Comparison of ENCODE assay signal across 1 cellular context in genomic region chr5:75335952-75336624, GRCh38.
TF ChIP-seq lines count a peak whose summit lies in the region.

No MANE protein-coding gene starts in this region.

TF ChIP-seq in K562, 482 proteins besides CTCF, POLR2A, EP300 and RAD21 (continued from another document and continues in another):
- TF ChIP-seq MITF (IDR thresholded peaks at IDR 0.05) (no peak), SMARCC2 (IDR thresholded peaks at IDR 0.05; ENCODE audit: low read depth) (no peak), CHD1 (IDR thresholded peaks at IDR 0.05; ENCODE audit: low read length) (peak; percentile 80), ZNF224 (CRISPR knock-in tag; IDR thresholded peaks at IDR 0.05) (no peak), ZNF609 (CRISPR knock-in tag; IDR thresholded peaks at IDR 0.05; ENCODE audit: borderline replicate concordance) (no peak), SIN3A (IDR thresholded peaks at IDR 0.05; ENCODE audit: borderline replicate concordance in 2 of 2, control insufficient read depth in 1 of 2, low read depth in 2 of 2, low read length in 2 of 2) (0 out of 4 replicates have a peak, but pooled peaks of 1 of the 2 experiments have one; percentile 9), PRDM10 (IDR thresholded peaks at IDR 0.05; ENCODE audit: partially characterized antibody) (no peak), KAT7 (CRISPR knock-in tag; IDR thresholded peaks at IDR 0.05; ENCODE audit: borderline replicate concordance) (no peak), MXD1 (CRISPR knock-in tag; IDR thresholded peaks at IDR 0.05; ENCODE audit: borderline replicate concordance, poor library complexity, severe bottlenecking) (no peak), ARID1B (IDR thresholded peaks at IDR 0.05) (no peak), ETV5 (CRISPR knock-in tag; IDR thresholded peaks at IDR 0.05; ENCODE audit: low read depth) (0 out of 2 replicates have a peak, but pooled peaks have one; percentile 21), ATF6 (CRISPR knock-in tag; IDR thresholded peaks at IDR 0.05) (no peak), RB1 (IDR thresholded peaks at IDR 0.05; ENCODE audit: low read depth) (no peak), TSC22D4 (tag; IDR thresholded peaks at IDR 0.05) (no peak), DMBX1 (CRISPR knock-in tag; IDR thresholded peaks at IDR 0.05; ENCODE audit: borderline replicate concordance) (0 out of 2 replicates have a peak, but pooled peaks have one; percentile 22), ZNF24 (IDR thresholded peaks at IDR 0.05) (no peak), CLOCK (CRISPR knock-in tag; IDR thresholded peaks at IDR 0.05; ENCODE audit: borderline replicate concordance) (no peak), GATA2 (CRISPR knock-in tag; IDR thresholded peaks at IDR 0.05) (no peak), ZNF507 (tag; conservative IDR thresholded peaks at IDR 0.05) (no peak), REST (CRISPR knock-in tag; IDR thresholded peaks at IDR 0.05; ENCODE audit: low read depth) (no peak), ZNF232 (CRISPR knock-in tag; IDR thresholded peaks at IDR 0.05) (no peak), FOXK2 (conservative IDR thresholded peaks at IDR 0.05 in 1 of 2, IDR thresholded peaks at IDR 0.05 in 1 of 2; ENCODE audit: low read depth in 2 of 2) (peak in 1 of 2 experiments; percentile 40; a peak in 1 of 4 replicates), CREB3L1 (IDR thresholded peaks at IDR 0.05; ENCODE audit: borderline replicate concordance, low read depth) (0 out of 2 replicates have a peak, but pooled peaks have one; percentile 4), SAFB2 (IDR thresholded peaks at IDR 0.05; ENCODE audit: borderline replicate concordance, low read depth, low read length, severe bottlenecking) (no peak), U2AF1 (optimal IDR thresholded peaks at IDR 0.05; ENCODE audit: low read depth, low read length) (no peak), EHMT2 (IDR thresholded peaks at IDR 0.05) (0 out of 2 replicates have a peak, but pooled peaks have one; percentile 29), JUND (IDR thresholded peaks at IDR 0.05; ENCODE audit: borderline replicate concordance, low read depth, low read length) (no peak), JUND (tag; IDR thresholded peaks at IDR 0.05; ENCODE audit: borderline replicate concordance, low read depth, low read length) (no peak), SMAD1 (IDR thresholded peaks at IDR 0.05; ENCODE audit: low read depth, low read length, partially characterized antibody) (no peak), ZFPM2 (CRISPR knock-in tag; IDR thresholded peaks at IDR 0.05) (no peak), CCNT2 (IDR thresholded peaks at IDR 0.05; ENCODE audit: borderline replicate concordance, extremely low read depth, insufficient read length, low read depth, low read length) (no peak), ZNF699 (CRISPR knock-in tag; IDR thresholded peaks at IDR 0.05; ENCODE audit: insufficient replicate concordance) (no peak), BMI1 (IDR thresholded peaks at IDR 0.05; ENCODE audit: low read length) (no peak), ZNF277 (CRISPR knock-in tag; IDR thresholded peaks at IDR 0.05; ENCODE audit: borderline replicate concordance) (no peak)
